Comparison of ENCODE assay signal across 21 cellular contexts in genomic region chr6:114810468-114810867, GRCh38.
DNase-seq lines count a peak whose midpoint lies in the region; ATAC-seq, FAIRE-seq and TF ChIP-seq lines count a peak whose summit lies in the region.
"Had no signal": no experiment of that assay in that cellular context is flagged by ENCODE, and none has a peak within 500 bp of the region (broad histone marks: within the 10 kb centered on the region; RNA-seq: fewer than 3 reads in every experiment).

No MANE protein-coding gene starts in this region.

- H3K9me3 ChIP-seq in HepG2 (ENCODE audit: low read length) (no peaks in the 10 kb centered on the region), right lobe of liver (no peaks in the 10 kb centered on the region)
- H3K9me3 ChIP-seq: A549 had no signal

- no peak overlapping the region for H2AFZ ChIP-seq in HepG2 (ENCODE audit: low read length)

- ATAC-seq in HepG2 (no peak), right lobe of liver (no peak), HG03442 (IDR thresholded peaks at IDR 0.05; ENCODE audit: unreplicated experiment) (no peak), left cardiac atrium (no peak)
- ATAC-seq: A549; CD8-positive, alpha-beta T cell had no signal

- H3K79me2 ChIP-seq in HepG2 (ENCODE audit: insufficient read depth, low read length), result no peaks in the 10 kb centered on the region

- no TSS peak for BruUV-seq in HepG2 (replicated peaks; lab: Mats Ljungman, UMichigan)

- TF ChIP-seq EP300 in HepG2 (IDR thresholded peaks at IDR 0.05; ENCODE audit: low read depth in 2 of 2, low read length in 2 of 2) (no peak), HepG2 (CRISPR knock-in tag; IDR thresholded peaks at IDR 0.05; ENCODE audit: borderline replicate concordance) (no peak)

- TF ChIP-seq POLR2A in HepG2 (IDR thresholded peaks at IDR 0.05; ENCODE audit: insufficient read depth in 1 of 2, low read depth in 2 of 2, low read length in 2 of 2) (no peak), right lobe of liver (IDR thresholded peaks at IDR 0.05) (no peak)

- TF ChIP-seq CTCF in HepG2 (CRISPR knock-in tag; IDR thresholded peaks at IDR 0.05) (no peak), right lobe of liver (IDR thresholded peaks at IDR 0.05) (no peak)

- POLR2A ChIA-PET in HepG2 (lab: Yijun Ruan, JAX), result no interaction called here

- intact Hi-C loops in HepG2 (cut with micrococcal nuclease; ENCODE audit: unreplicated experiment) (no loop called here), right lobe of liver (cut with DNase I) (no loop called here), left cardiac atrium (cut with DNase I) (no loop called here)

- H3K9ac ChIP-seq in HepG2 (ENCODE audit: insufficient read depth, low read depth, low read length), result no peak overlapping the region
- H3K9ac ChIP-seq: BLaER1 treated with 17β-estradiol and CSF1 and Interleukin-3, amounts not matched to agents 10 nM and 100 nM had no signal

- no peak overlapping the region for H3K4me2 ChIP-seq in HepG2 (ENCODE audit: low read depth, low read length)
- H3K4me2 ChIP-seq: A549; BLaER1 treated with 17β-estradiol and CSF1 and Interleukin-3, amounts not matched to agents 10 nM and 100 nM had no signal

- WGBS in HepG2 (ENCODE audit: low lambda C conversion rate), result 1% methylated on average over 3 of the region's 3 CpGs
- 33% methylated on average over 3 of the region's 3 CpGs for WGBS in right lobe of liver (ENCODE audit: insufficient coverage, low coverage, low lambda C conversion rate, missing lambda C conversion rate)

- no peak overlapping the region for H3K27ac ChIP-seq in HepG2 (ENCODE audit: extremely low read length, insufficient read depth, low read length)
- H3K27ac ChIP-seq in right lobe of liver, result no peak overlapping the region
- H3K27ac ChIP-seq: 22Rv1; A549; BLaER1 treated with 17β-estradiol and CSF1 and Interleukin-3, amounts not matched to agents 10 nM and 100 nM; C4-2B had no signal

- H3K36me3 ChIP-seq in HepG2 (replicated peaks in 1 of 2; ENCODE audit: control insufficient read depth in 1 of 2, insufficient read depth in 2 of 2, low read length in 2 of 2), result no peaks in the 10 kb centered on the region
- no peaks in the 10 kb centered on the region for H3K36me3 ChIP-seq in right lobe of liver
- H3K36me3 ChIP-seq: BLaER1 treated with 17β-estradiol and CSF1 and Interleukin-3, amounts not matched to agents 10 nM and 100 nM had no signal

- no peaks in the 10 kb centered on the region for H4K20me1 ChIP-seq in HepG2 (ENCODE audit: insufficient read depth, low read length)
- H4K20me1 ChIP-seq: BLaER1 treated with 17β-estradiol and CSF1 and Interleukin-3, amounts not matched to agents 10 nM and 100 nM had no signal

- DNase-seq in HepG2 (ENCODE audit: low spot score) (no peak), right lobe of liver (no peak), left cardiac atrium (no peak)
- DNase-seq: AML-193; CD4-positive, alpha-beta T cell; CD8-positive, alpha-beta T cell; DMS 273 treated with DMSO at 0.1 percent for 48 hours; DMS153; DMS53; DMS79; DND-41; EL; GDM1 had no signal

- H3K27me3 ChIP-seq in HepG2 (ENCODE audit: control insufficient read depth in 1 of 2, insufficient read depth in 2 of 2, low read length in 2 of 2) (no peaks in the 10 kb centered on the region), right lobe of liver (no peaks in the 10 kb centered on the region)
- H3K27me3 ChIP-seq: BLaER1 treated with 17β-estradiol and CSF1 and Interleukin-3, amounts not matched to agents 10 nM and 100 nM had no signal

- no peak for TF ChIP-seq RAD21 in HepG2 (CRISPR knock-in tag; IDR thresholded peaks at IDR 0.05)

- H3K4me3 ChIP-seq in HepG2 (replicated peaks in 1 of 3; ENCODE audit: insufficient read depth in 1 of 3, low read depth in 2 of 3, low read length in 3 of 3) (no peak overlapping the region), right lobe of liver (no peak overlapping the region)
- H3K4me3 ChIP-seq: A549; BLaER1 treated with 17β-estradiol and CSF1 and Interleukin-3, amounts not matched to agents 10 nM and 100 nM had no signal

- in situ Hi-C loops in HepG2 (cut with HindIII; ENCODE audit: extremely low pct_ligation_motif_present, low pct_unique_long_range_greater_than_20kb), result no loop called here

- CTCF ChIA-PET in HepG2 (lab: Yijun Ruan, JAX; ENCODE audit: low intra/inter-chr PET ratio, low total read pairs), result no interaction called here

- no peaks in the 10 kb centered on the region for H3K4me1 ChIP-seq in HepG2 (ENCODE audit: insufficient read depth, low read length)
- no peaks in the 10 kb centered on the region for H3K4me1 ChIP-seq in right lobe of liver
- H3K4me1 ChIP-seq: A549; BLaER1 treated with 17β-estradiol and CSF1 and Interleukin-3, amounts not matched to agents 10 nM and 100 nM had no signal

- no peak for FAIRE-seq in HepG2 (lab: Jason Lieb, UNC)
- FAIRE-seq in islet of Langerhans (lab: Jason Lieb, UNC), result peak; percentile 24
- FAIRE-seq: A549, GM12891, GM19239 had no signal

TF ChIP-seq in HepG2, 621 proteins besides CTCF, POLR2A, EP300 and RAD21:
- TF ChIP-seq CREB1 (IDR thresholded peaks at IDR 0.05), result 0 out of 2 replicates have a peak, but pooled peaks have one; percentile 14
- no peak for TF ChIP-seq CREB1 (CRISPR knock-in tag; IDR thresholded peaks at IDR 0.05)
- TF ChIP-seq FIP1L1 (IDR thresholded peaks at IDR 0.05; ENCODE audit: borderline replicate concordance, insufficient read depth, low read depth, low read length), result no peak
- no peak for TF ChIP-seq ZNF446 (CRISPR knock-in tag; IDR thresholded peaks at IDR 0.05)
- peak; percentile 84 for TF ChIP-seq ATF7 (IDR thresholded peaks at IDR 0.05)
- TF ChIP-seq ATF7 (CRISPR knock-in tag; IDR thresholded peaks at IDR 0.05), result no peak
- TF ChIP-seq YEATS4 (CRISPR knock-in tag; IDR thresholded peaks at IDR 0.05; ENCODE audit: borderline replicate concordance), result no peak
TF ChIP-seq in HepG2: peak in this region for 2.
